13 cellular contexts compared by ENCODE assay signal in genomic region chr15:74529911-74530310, GRCh38. TPM values are rescaled to one million over a fixed set of nuclear protein-coding genes. Genes with fewer than 3 reads are reported as not detected.
A peak's percentile ranks its signal among the peaks of the same experiment; 100 is the strongest.
DNase-seq lines count a peak whose midpoint lies in the region; ATAC-seq and TF ChIP-seq lines count a peak whose summit lies in the region.
"Had no signal": no experiment of that assay in that cellular context is flagged by ENCODE, and none has a peak within 500 bp of the region (broad histone marks: within the 10 kb centered on the region; RNA-seq: fewer than 3 reads in every experiment).

No MANE protein-coding gene starts in this region.

- no peaks in the 10 kb centered on the region for H4K20me1 ChIP-seq in HCT116 (ENCODE audit: insufficient read depth)

- H3K27me3 ChIP-seq in HCT116 (ENCODE audit: insufficient read depth, low read length), result no peaks in the 10 kb centered on the region
- no peaks in the 10 kb centered on the region for H3K27me3 ChIP-seq in SJSA1 (replicated peaks)
- H3K27me3 ChIP-seq: sigmoid colon had no signal

- H3K9me3 ChIP-seq in HCT116 (ENCODE audit: control insufficient read depth in 1 of 2, insufficient read depth in 1 of 2, low read depth in 1 of 2, low read length in 2 of 2) (no peaks in the 10 kb centered on the region), SJSA1 (replicated peaks) (no peaks in the 10 kb centered on the region)
- H3K9me3 ChIP-seq: sigmoid colon had no signal

- H3K4me1 ChIP-seq in HCT116 (ENCODE audit: control insufficient read depth in 1 of 2, insufficient read depth in 2 of 2, low read length in 2 of 2), result peaks cover 22 to 65% of the 10 kb centered on the region in 2 experiments
- H3K4me1 ChIP-seq in SJSA1 (replicated peaks), result peaks cover 40% of the 10 kb centered on the region
- H3K4me1 ChIP-seq: sigmoid colon had no signal

- H3K9me2 ChIP-seq in HCT116 (ENCODE audit: insufficient read depth), result no peaks in the 10 kb centered on the region

- no peak for TF ChIP-seq RAD21 in HCT116 (IDR thresholded peaks at IDR 0.05; ENCODE audit: low read depth)

- ATAC-seq in HCT116, result no peak
- ATAC-seq in HG03378 (IDR thresholded peaks at IDR 0.05; ENCODE audit: unreplicated experiment), result no peak

- no peak overlapping the region for H2AFZ ChIP-seq in HCT116 (ENCODE audit: low read depth, low read length, poor library complexity, severe bottlenecking)

- POLR2A ChIA-PET in HCT116 (lab: Charles Lee), result interaction anchor here (0.8 to 1.2 kb wide), 2 partner anchors 10 to 16 kb away, joined by 3 to 5 read pairs; no protein-coding TSS in a partner anchor

- no peaks in the 10 kb centered on the region for H3K79me2 ChIP-seq in HCT116 (ENCODE audit: insufficient read depth, low read length)

- no peak overlapping the region for H3K9ac ChIP-seq in HCT116 (ENCODE audit: low read length)

- peak overlapping the region; percentile 76; the same call in 1 of the 2 replicates for H3K4me2 ChIP-seq in HCT116 (ENCODE audit: low read length)

- H3K27ac ChIP-seq in HCT116 (ENCODE audit: low read depth, low read length) (no peak overlapping the region), SJSA1 (peak overlapping the region; percentile 57)
- H3K27ac ChIP-seq: sigmoid colon had no signal

- BruUV-seq in HCT116 (replicated peaks; lab: Mats Ljungman, UMichigan), result no TSS peak

- intact Hi-C loops in HCT116 (cut with micrococcal nuclease), result no loop called here

- no peak for TF ChIP-seq CTCF in HCT116 (IDR thresholded peaks at IDR 0.05 in 2 of 3, conservative IDR thresholded peaks at IDR 0.05 in 1 of 3; ENCODE audit: borderline replicate concordance in 1 of 3, insufficient read depth in 1 of 3, low read depth in 2 of 3, low read length in 2 of 3)

- H3K4me3 ChIP-seq in HCT116 (replicated peaks in 1 of 2; ENCODE audit: low read depth in 1 of 2, low read length in 2 of 2) (no peak overlapping the region), SJSA1 (no peak overlapping the region), skeletal muscle cell (ENCODE audit: low read depth, low read length) (no peak overlapping the region)
- H3K4me3 ChIP-seq: sigmoid colon had no signal

- DNase-seq in HCT116 (ENCODE audit: low read depth, low spot score) (no peak), SJSA1 (ENCODE audit: low read depth in 1 of 2, low spot score in 2 of 2) (peak; percentile 47 to 68), fibroblast of gingiva (ENCODE audit: low read depth) (peak; percentile 32), skeletal muscle cell (ENCODE audit: low read depth) (peak; percentile 86), NCI-H2081 (lab: John Stamatoyannopoulos, UW) (no peak), NCI-H1417 (lab: John Stamatoyannopoulos, UW) (no peak)
- DNase-seq: activated effector memory CD4-positive, alpha-beta T cell treated with Interleukin-2 at 50 U/mL for 16 hours; CD8-positive, alpha-beta memory T cell; NCI-H2171 treated with DMSO at 0.1 percent for 48 hours; nephron progenitor cell; sigmoid colon; T-helper 2 cell had no signal

- H3K36me3 ChIP-seq in HCT116 (ENCODE audit: control insufficient read depth in 1 of 2, insufficient read depth in 2 of 2, low read length in 2 of 2), result no peaks in the 10 kb centered on the region
- no peaks in the 10 kb centered on the region for H3K36me3 ChIP-seq in SJSA1
- H3K36me3 ChIP-seq: sigmoid colon had no signal

- TF ChIP-seq POLR2A in HCT116 (IDR thresholded peaks at IDR 0.05; ENCODE audit: borderline replicate concordance, extremely low read depth, insufficient read depth, insufficient read length), result no peak

- CTCF ChIA-PET in HCT116 (lab: Charles Lee), result interaction anchor here (1.0 kb wide), 1 partner anchor 155 kb away, joined by 3 read pairs; no protein-coding TSS in a partner anchor

- RAD21 ChIA-PET in HCT116 (lab: Charles Lee; ENCODE audit: low non-redundant PET in 1 of 2, low total read pairs in 2 of 2, uncharacterized antibody in 2 of 2, unreplicated experiment in 2 of 2), result no interaction called here

TF ChIP-seq in HCT116, 20 proteins besides CTCF, POLR2A, EP300 and RAD21:
- TF ChIP-seq ELF1 (IDR thresholded peaks at IDR 0.05; ENCODE audit: borderline replicate concordance, low read depth), result no peak
- no peak for TF ChIP-seq TCF7L2 (IDR thresholded peaks at IDR 0.05; ENCODE audit: borderline replicate concordance, extremely low read depth, insufficient read depth, insufficient read length)
- no peak for TF ChIP-seq JUND (IDR thresholded peaks at IDR 0.05)
- TF ChIP-seq CEBPB (IDR thresholded peaks at IDR 0.05; ENCODE audit: low read depth), result no peak
- no peak for TF ChIP-seq MAX (IDR thresholded peaks at IDR 0.05)
- no peak for TF ChIP-seq SP1 (IDR thresholded peaks at IDR 0.05; ENCODE audit: low read depth)
- no peak for TF ChIP-seq EGR1 (IDR thresholded peaks at IDR 0.05; ENCODE audit: low read depth)
- TF ChIP-seq ZNF274 (IDR thresholded peaks at IDR 0.05; ENCODE audit: low read depth, low read length), result no peak
- TF ChIP-seq FOSL1 (IDR thresholded peaks at IDR 0.05; ENCODE audit: low read depth), result no peak
- TF ChIP-seq SRF (IDR thresholded peaks at IDR 0.05; ENCODE audit: low read depth), result no peak
- no peak for TF ChIP-seq REST (IDR thresholded peaks at IDR 0.05; ENCODE audit: low read depth)
- no peak for TF ChIP-seq ZBTB33 (IDR thresholded peaks at IDR 0.05; ENCODE audit: extremely low read depth, insufficient replicate concordance, low read length)
- no peak for TF ChIP-seq ZFX (IDR thresholded peaks at IDR 0.05)
- TF ChIP-seq EZH2phosphoT487 (IDR thresholded peaks at IDR 0.05; ENCODE audit: borderline replicate concordance), result no peak
- no peak for TF ChIP-seq EZH2 (IDR thresholded peaks at IDR 0.05)
- no peak for TF ChIP-seq POLR2AphosphoS5 (IDR thresholded peaks at IDR 0.05; ENCODE audit: low read depth, low read length)
- TF ChIP-seq ATF3 (IDR thresholded peaks at IDR 0.05), result no peak
- no peak for TF ChIP-seq CBX3 (IDR thresholded peaks at IDR 0.05; ENCODE audit: low read depth)

RNA-seq across cellular contexts. Expression of gene ARID3B, which starts 11.1 kb away (rescaled TPM):
- total RNA-seq in HCT116 (2021; ENCODE audit: unreplicated experiment), result 8.1 TPM
- polyA plus RNA-seq in HCT116 (2012), result 7.9 and 10.1 TPM in 2 replicates
- total RNA-seq in SJSA1 (2014; rRNA removed; shearing (Covaris generic)), result 0.44 and 1.4 TPM in 2 replicates

Comparison
In these comparisons a context has a peak if more than half of its experiments do, and no peak if none do; other contexts are left out.
1. DNase-seq: peak in SJSA1 (2 of 2), fibroblast of gingiva (single experiment) and skeletal muscle cell (single experiment); none in HCT116 (single experiment), NCI-H2081 (0 of 2) and NCI-H1417 (0 of 3).